Comparison of ENCODE assay signal across 15 cellular contexts in the genomic region with DNA sequence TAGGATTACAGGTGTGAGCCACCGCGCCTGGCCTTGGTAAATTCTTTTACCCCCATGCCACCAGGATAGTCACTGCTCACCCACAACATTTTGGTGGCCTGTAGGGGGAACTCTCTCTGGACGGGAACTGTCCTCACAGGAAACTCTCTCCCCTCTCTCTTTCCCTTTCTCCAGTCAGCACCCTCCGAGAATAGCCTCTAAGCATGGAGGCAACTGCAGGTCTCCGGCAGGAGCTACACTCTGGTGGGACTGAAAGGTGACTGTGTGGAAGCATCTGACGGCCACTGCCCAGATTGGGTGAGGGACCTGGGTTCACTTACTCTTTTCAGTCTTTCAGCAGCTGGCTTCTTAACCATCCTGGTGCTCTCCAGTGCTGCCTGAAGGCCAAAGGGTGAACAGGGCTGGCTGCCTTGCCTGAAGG. TPM values are rescaled to one million over a fixed set of nuclear protein-coding genes. Genes with fewer than 3 reads are reported as not detected.
DNase-seq lines count a peak whose midpoint lies in the region; ATAC-seq, FAIRE-seq and TF ChIP-seq lines count a peak whose summit lies in the region.
"Had no signal": no experiment of that assay in that cellular context is flagged by ENCODE, and none has a peak within 500 bp of the region (broad histone marks: within the 10 kb centered on the region; RNA-seq: fewer than 3 reads in every experiment).

No MANE protein-coding gene starts in this region.

- no peaks in the 10 kb centered on the region for H3K27me3 ChIP-seq in K562 (ENCODE audit: control insufficient read depth in 2 of 2, insufficient read depth in 2 of 2, low read length in 2 of 2)
- H3K27me3 ChIP-seq: esophagus muscularis mucosa had no signal

- H2AFZ ChIP-seq in K562 (ENCODE audit: low read depth, low read length), result peak overlapping the region; percentile 86

- H3K36me3 ChIP-seq in K562 (ENCODE audit: control insufficient read depth, insufficient read depth, low read length), result no peaks in the 10 kb centered on the region
- H3K36me3 ChIP-seq: esophagus muscularis mucosa had no signal

- no TSS peak for BruUV-seq in K562 (replicated peaks; lab: Mats Ljungman, UMichigan)

- H3K9me3 ChIP-seq in K562 (replicated peaks; ENCODE audit: control insufficient read depth, insufficient read depth, low read depth, low read length), result peaks cover 19% of the 10 kb centered on the region
- H3K9me3 ChIP-seq: esophagus muscularis mucosa had no signal

- no peak for TF ChIP-seq RAD21 in K562 (CRISPR knock-in tag; conservative IDR thresholded peaks at IDR 0.05 in 1 of 2, IDR thresholded peaks at IDR 0.05 in 1 of 2)

- no peaks in the 10 kb centered on the region for H3K9me1 ChIP-seq in K562 (ENCODE audit: control insufficient read depth, insufficient read depth, low read length)

- H3K9ac ChIP-seq in K562 (ENCODE audit: insufficient read depth in 1 of 2, low read depth in 2 of 2, low read length in 2 of 2), result peak overlapping the region in 1 of 2 experiments; percentile 22; a peak in 1 of 4 replicates

- H3K27ac ChIP-seq in K562 (ENCODE audit: extremely low read depth, low read depth, low read length), result peak overlapping the region; percentile 58; the same call in 2 of the 3 replicates
- H3K27ac ChIP-seq: esophagus muscularis mucosa had no signal

- CTCF ChIA-PET in K562 (lab: Yijun Ruan, JAX; ENCODE audit: low intra/inter-chr PET ratio), result no interaction called here

- H3K4me3 ChIP-seq in K562, result no peak overlapping the region
- H3K4me3 ChIP-seq: esophagus muscularis mucosa had no signal

- in situ Hi-C loops in K562 (cut with MboI), result no loop called here

- peak overlapping the region in 4 of 10 donors; percentile 4 to 65 (median 56) for H3K4me3 Mint-ChIP-seq in naive thymus-derived CD8-positive, alpha-beta T cell
- H3K4me3 Mint-ChIP-seq: CD8-positive, alpha-beta T cell had no signal

- no peaks in the 10 kb centered on the region for H3K79me2 ChIP-seq in K562 (ENCODE audit: control insufficient read depth, insufficient read depth, low read length)

- H3K27ac Mint-ChIP-seq in naive thymus-derived CD8-positive, alpha-beta T cell, result peak overlapping the region in 2 of 10 donors; percentile 58 to 71
- H3K27ac Mint-ChIP-seq: CD8-positive, alpha-beta T cell had no signal

- peaks cover 5 to 16% (median 11%) of the 10 kb centered on the region in 3 donors for H3K36me3 Mint-ChIP-seq in naive thymus-derived CD8-positive, alpha-beta T cell

- no peak for TF ChIP-seq POLR2A in K562 (conservative IDR thresholded peaks at IDR 0.05)

- peaks cover 15 to 40% of the 10 kb centered on the region in 2 experiments for H3K4me1 ChIP-seq in K562 (replicated peaks in 1 of 2; ENCODE audit: control insufficient read depth in 2 of 2, insufficient read depth in 2 of 2, low read length in 2 of 2)
- H3K4me1 ChIP-seq: esophagus muscularis mucosa had no signal

- WGBS in K562 (ENCODE audit: insufficient coverage, low coverage, missing lambda C conversion rate), result 71% methylated on average over 6 of the region's 6 CpGs

- peak; percentile 36 for ATAC-seq in K562
- ATAC-seq in naive thymus-derived CD8-positive, alpha-beta T cell, result peak; percentile 51 to 63
- ATAC-seq: CD8-positive, alpha-beta T cell had no signal

- TF ChIP-seq CTCF in K562 (IDR thresholded peaks at IDR 0.05 in 2 of 3, conservative IDR thresholded peaks at IDR 0.05 in 1 of 3; ENCODE audit: insufficient read depth in 2 of 3, low read depth in 1 of 3, low read length in 3 of 3), result peak in 1 of 3 experiments; percentile 34; a peak in 3 of 6 replicates

- no peaks in the 10 kb centered on the region for H3K27me3 Mint-ChIP-seq in naive thymus-derived CD8-positive, alpha-beta T cell

- DNase-seq in CMK (ENCODE audit: low read depth) (peak; percentile 65), HT1080 (ENCODE audit: low read depth) (peak; percentile 30), K562 (ENCODE audit: extremely low read depth in 1 of 4, low spot score in 3 of 4) (no peak), NCI-H1930 (lab: John Stamatoyannopoulos, UW) (no peak), NCI-H446 (lab: John Stamatoyannopoulos, UW) (no peak), epidermal melanocyte (ENCODE audit: insufficient read length, low spot score) (no peak), AG08396 (ENCODE audit: low spot score) (no peak)
- DNase-seq in naive thymus-derived CD8-positive, alpha-beta T cell, result peak in 2 of 10 donors; percentile 22 to 32
- DNase-seq: caudate nucleus; CD8-positive, alpha-beta T cell; NCI-H1105; NCI-H524; SHP77 treated with DMSO at 0.1 percent for 48 hours; stimulated activated CD8-positive, alpha-beta memory T cell treated with anti-CD3 and anti-CD28 coated beads, Interleukin-4, amount 100 ng/mL, for 48 hours had no signal

- H4K20me1 ChIP-seq in K562 (replicated peaks; ENCODE audit: control insufficient read depth, insufficient read depth, low read length), result no peaks in the 10 kb centered on the region

- H3K4me2 ChIP-seq in K562 (ENCODE audit: insufficient read depth, low read length), result peak overlapping the region; percentile 57; the same call in 1 of the 2 replicates

- no peak for FAIRE-seq in K562 (lab: Jason Lieb, UNC)

- TF ChIP-seq EP300 in K562 (IDR thresholded peaks at IDR 0.05; ENCODE audit: low read length), result no peak

- peaks cover 3 to 14% (median 9%) of the 10 kb centered on the region in 9 donors for H3K9me3 Mint-ChIP-seq in naive thymus-derived CD8-positive, alpha-beta T cell

- intact Hi-C loops in K562 (cut with micrococcal nuclease), result no loop called here

- POLR2A ChIA-PET in K562 (lab: Yijun Ruan, JAX), result interaction anchor here (0.8 to 2.3 kb wide), 3 partner anchors 9 to 16 kb away, joined by 4 to 9 read pairs (median 5); no protein-coding TSS in a partner anchor
- POLR2A ChIA-PET in naive thymus-derived CD8-positive, alpha-beta T cell (lab: Charles Lee), result interaction anchor here (1.0 to 1.3 kb wide), 2 partner anchors 35 to 70 kb away, joined by 3 to 5 read pairs; a partner anchor contains a TSS

- H3K4me1 Mint-ChIP-seq in naive thymus-derived CD8-positive, alpha-beta T cell, result peaks cover 9 to 34% (median 16%) of the 10 kb centered on the region in 4 donors

TF ChIP-seq in K562, 482 proteins besides CTCF, POLR2A, EP300 and RAD21 (continues in another document):
- TF ChIP-seq PHTF2 (CRISPR knock-in tag; IDR thresholded peaks at IDR 0.05), result no peak
- TF ChIP-seq ZNF212 (CRISPR knock-in tag; IDR thresholded peaks at IDR 0.05), result no peak
- TF ChIP-seq, protein P1, sequence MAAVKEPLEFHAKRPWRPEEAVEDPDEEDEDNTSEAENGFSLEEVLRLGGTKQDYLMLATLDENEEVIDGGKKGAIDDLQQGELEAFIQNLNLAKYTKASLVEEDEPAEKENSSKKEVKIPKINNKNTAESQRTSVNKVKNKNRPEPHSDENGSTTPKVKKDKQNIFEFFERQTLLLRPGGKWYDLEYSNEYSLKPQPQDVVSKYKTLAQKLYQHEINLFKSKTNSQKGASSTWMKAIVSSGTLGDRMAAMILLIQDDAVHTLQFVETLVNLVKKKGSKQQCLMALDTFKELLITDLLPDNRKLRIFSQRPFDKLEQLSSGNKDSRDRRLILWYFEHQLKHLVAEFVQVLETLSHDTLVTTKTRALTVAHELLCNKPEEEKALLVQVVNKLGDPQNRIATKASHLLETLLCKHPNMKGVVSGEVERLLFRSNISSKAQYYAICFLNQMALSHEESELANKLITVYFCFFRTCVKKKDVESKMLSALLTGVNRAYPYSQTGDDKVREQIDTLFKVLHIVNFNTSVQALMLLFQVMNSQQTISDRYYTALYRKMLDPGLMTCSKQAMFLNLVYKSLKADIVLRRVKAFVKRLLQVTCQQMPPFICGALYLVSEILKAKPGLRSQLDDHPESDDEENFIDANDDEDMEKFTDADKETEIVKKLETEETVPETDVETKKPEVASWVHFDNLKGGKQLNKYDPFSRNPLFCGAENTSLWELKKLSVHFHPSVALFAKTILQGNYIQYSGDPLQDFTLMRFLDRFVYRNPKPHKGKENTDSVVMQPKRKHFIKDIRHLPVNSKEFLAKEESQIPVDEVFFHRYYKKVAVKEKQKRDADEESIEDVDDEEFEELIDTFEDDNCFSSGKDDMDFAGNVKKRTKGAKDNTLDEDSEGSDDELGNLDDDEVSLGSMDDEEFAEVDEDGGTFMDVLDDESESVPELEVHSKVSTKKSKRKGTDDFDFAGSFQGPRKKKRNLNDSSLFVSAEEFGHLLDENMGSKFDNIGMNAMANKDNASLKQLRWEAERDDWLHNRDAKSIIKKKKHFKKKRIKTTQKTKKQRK (IDR thresholded peaks at IDR 0.05; ENCODE audit: borderline replicate concordance, low read depth, low read length), result no peak
- TF ChIP-seq ZNF830 (CRISPR knock-in tag; IDR thresholded peaks at IDR 0.05), result no peak

RNA-seq across cellular contexts. Expression of a gene that starts 21.3 kb away (rescaled TPM):
- total RNA-seq in HT1080 (2014; rRNA removed; shearing (Covaris generic)), result 0.97 and 1.4 TPM in 2 replicates
- 0.97 and 2.0 TPM in 2 replicates for polyA plus RNA-seq in HT1080 (2015; cell fraction: cytosol; rRNA removed)
- polyA plus RNA-seq in HT1080 (2015; cell fraction: nucleus; rRNA removed), result 10.5 and 12.6 TPM in 2 replicates
- 7.4 and 9.9 TPM in 2 replicates for total RNA-seq in K562 (2011; cell fraction: chromatin; rRNA removed; ENCODE audit: low replicate concordance)
- total RNA-seq in K562 (2011; cell fraction: nucleolus; rRNA removed), result 3.3 and 10.8 TPM in 2 replicates
- 2.7 and 3.0 TPM in 2 replicates for total RNA-seq in K562 (2011; cell fraction: nucleoplasm; rRNA removed)
- total RNA-seq in K562 (2014; rRNA removed) (2.0 and 2.5 TPM in 2 replicates), K562 (2014; rRNA removed; fragmentation: Illumina TruSeq; extraction: Trizol) (2.6 and 2.7 TPM in 2 replicates), K562 (2015; rRNA removed; fragmentation: Illumina TruSeq; extraction: Trizol) (3.8 and 4.8 TPM in 2 replicates), K562 (2021) (3.9 and 5.3 TPM in 2 replicates)
- polyA plus RNA-seq in K562 (2011; rRNA removed) (4.1 and 10.6 TPM in 2 replicates), K562 (2014; fragmentation: Illumina TruSeq; extraction: Trizol) (2.1 TPM in 2 replicates), K562 (2014; fragmentation: Nextera tagmentation; extraction: Ambion mirVana) (under 1 TPM; 0.41 to 0.49 TPM), K562 (2014; rRNA removed) (1.3 and 1.8 TPM in 2 replicates)
- polyA plus RNA-seq in K562 (2011; cell fraction: cytosol; rRNA removed), result 2.8 and 8.1 TPM in 2 replicates
- 8.2 and 15.6 TPM in 2 replicates for polyA plus RNA-seq in K562 (2011; cell fraction: nucleus; rRNA removed)
- 6.2 and 9.6 TPM in 2 replicates for polyA plus RNA-seq in K562 (2012)
- polyA minus RNA-seq in K562 (2011; rRNA and poly(A)+ RNA removed), result 11.5 and 31.8 TPM in 2 replicates
- 6.2 and 17.5 TPM in 2 replicates for polyA minus RNA-seq in K562 (2011; cell fraction: cytosol; rRNA and poly(A)+ RNA removed)
- polyA minus RNA-seq in K562 (2011; cell fraction: nucleus; rRNA and poly(A)+ RNA removed), result 7.0 and 17.7 TPM in 2 replicates
- total RNA-seq in naive thymus-derived CD8-positive, alpha-beta T cell, result 10 to 100 TPM; 84.5 to 92.3 TPM
- polyA plus RNA-seq in naive thymus-derived CD8-positive, alpha-beta T cell, result 10 to 100 TPM; 16.0 to 20.3 (median 17.9) TPM

Comparison
In these comparisons a context has a peak if more than half of its experiments do, and no peak if none do; other contexts are left out.
1. DNase-seq: peak in CMK (single experiment) and HT1080 (single experiment); none in K562 (0 of 4), NCI-H1930 (0 of 2), NCI-H446 (0 of 2), epidermal melanocyte (single experiment) and AG08396 (single experiment).
2. RNA of a gene that starts 21.3 kb away (total RNA-seq): 84.5 to 92.3 TPM in naive thymus-derived CD8-positive, alpha-beta T cell; 2.0 to 10.8 TPM in K562 and 0.97 to 1.4 TPM in HT1080; every median in the first group is over 4 times any median in the second.